In the genomic region with DNA sequence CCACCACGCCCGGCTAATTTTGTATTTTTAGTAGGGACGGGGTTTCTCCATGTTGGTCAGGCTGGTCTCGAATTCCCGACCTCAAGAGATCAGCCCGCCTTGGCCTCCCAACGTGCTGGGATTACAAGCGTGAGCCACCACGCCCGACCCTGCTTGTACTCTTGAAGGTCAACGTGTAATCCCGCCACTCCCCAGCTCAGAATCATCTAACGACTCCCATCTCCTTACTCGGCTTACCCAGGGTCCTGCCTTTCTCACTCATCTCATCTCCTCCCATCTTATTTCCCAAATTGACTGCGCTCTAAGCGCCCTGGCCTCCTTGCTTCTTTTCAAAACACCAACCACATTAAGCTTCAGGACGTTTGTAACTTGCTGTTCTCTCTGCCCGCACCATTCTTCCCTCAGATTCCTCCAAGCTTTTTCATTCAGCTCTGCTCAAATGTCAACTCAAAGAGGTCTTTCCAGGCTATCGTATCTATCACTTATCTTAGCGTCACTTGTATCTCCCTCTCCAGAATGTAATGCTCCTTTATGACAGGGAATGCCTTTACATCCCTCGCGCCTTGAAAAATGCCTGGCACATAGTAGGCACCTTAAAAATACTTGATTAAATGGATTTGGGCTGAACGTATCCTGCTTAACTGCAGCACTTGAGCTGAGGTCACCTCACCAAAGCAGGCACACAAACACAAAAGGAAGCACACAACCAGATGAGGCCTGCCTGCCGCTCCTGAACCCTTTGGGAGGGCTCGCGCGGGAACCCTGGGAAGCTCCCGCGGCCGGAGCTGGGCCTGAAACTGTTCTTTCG, we compare ENCODE assay signal across 8 cellular contexts. TPM values are rescaled to one million over a fixed set of nuclear protein-coding genes. Genes with fewer than 3 reads are reported as not detected.
DNase-seq lines count a peak whose midpoint lies in the region; ATAC-seq and TF ChIP-seq lines count a peak whose summit lies in the region.

No MANE protein-coding gene starts in this region.

- no peaks in the 10 kb centered on the region for H3K27me3 ChIP-seq in BE2C
- H3K27me3 ChIP-seq in skeletal muscle satellite cell (ENCODE audit: control insufficient read depth, insufficient read depth, low read length): peaks cover 3% of the 10 kb centered on the region

- H3K9ac ChIP-seq in skeletal muscle satellite cell (ENCODE audit: low read depth, low read length): peak overlapping the region; percentile 99

- peaks cover 7% of the 10 kb centered on the region for H3K27me3 Mint-ChIP-seq in HFFc6 (ENCODE audit: insufficient read depth)
- H3K27me3 Mint-ChIP-seq in activated T-cell treated with anti-CD3 and anti-CD28 coated beads, Interleukin-2, amount 50 U/mL, for 4 hours (ENCODE audit: low read depth): no peaks in the 10 kb centered on the region

- peaks cover 15% of the 10 kb centered on the region for H3K36me3 Mint-ChIP-seq in HFFc6 (ENCODE audit: low read depth)
- H3K36me3 Mint-ChIP-seq in activated T-cell treated with anti-CD3 and anti-CD28 coated beads, Interleukin-2, amount 50 U/mL, for 4 hours (ENCODE audit: insufficient read depth): peaks cover under 1% of the 10 kb centered on the region

- H3K36me3 ChIP-seq in BE2C (no peaks in the 10 kb centered on the region), skeletal muscle satellite cell (ENCODE audit: insufficient read depth, low read length) (no peaks in the 10 kb centered on the region)

- ATAC-seq in activated T-cell treated with anti-CD3 and anti-CD28 coated beads, Interleukin-2, amount 50 U/mL, for 4 hours: no peak
- ATAC-seq in left ventricle myocardium superior (peak; percentile 28), HG03135 (IDR thresholded peaks at IDR 0.05; ENCODE audit: unreplicated experiment) (no peak)

- peak overlapping the region; percentile 100 for H3K27ac Mint-ChIP-seq in HFFc6

- H3K4me1 ChIP-seq in BE2C (no peaks in the 10 kb centered on the region), skeletal muscle satellite cell (ENCODE audit: control insufficient read depth, insufficient read depth, low read length) (peaks cover 14% of the 10 kb centered on the region)

- no peak for DNase-seq in BE2C
- no peak for DNase-seq in HFFc6
- no peak for DNase-seq in activated T-cell treated with anti-CD3 and anti-CD28 coated beads, Interleukin-2, amount 50 U/mL, for 4 hours
- DNase-seq in left ventricle myocardium superior: peak; percentile 32
- DNase-seq in H4 (ENCODE audit: low spot score): no peak
- DNase-seq in NCI-H1105 treated with DMSO at 0.1 percent for 48 hours (lab: John Stamatoyannopoulos, UW): no peak

- H3K4me1 Mint-ChIP-seq in HFFc6 (ENCODE audit: low read depth): peaks cover 44% of the 10 kb centered on the region
- H3K4me1 Mint-ChIP-seq in activated T-cell treated with anti-CD3 and anti-CD28 coated beads, Interleukin-2, amount 50 U/mL, for 4 hours (ENCODE audit: low read depth): peaks cover 33% of the 10 kb centered on the region

- peak overlapping the region; percentile 95 for H3K4me3 Mint-ChIP-seq in HFFc6
- H3K4me3 Mint-ChIP-seq in activated T-cell treated with anti-CD3 and anti-CD28 coated beads, Interleukin-2, amount 50 U/mL, for 4 hours: peak overlapping the region; percentile 96

- H3K9me3 ChIP-seq in BE2C (no peaks in the 10 kb centered on the region), skeletal muscle satellite cell (replicated peaks; ENCODE audit: low read length) (no peaks in the 10 kb centered on the region)

- intact Hi-C loops in left ventricle myocardium superior (cut with micrococcal nuclease): no loop called here

- peak overlapping the region; percentile 88 for H3K4me2 ChIP-seq in skeletal muscle satellite cell (ENCODE audit: low read length)

- TF ChIP-seq CTCF in BE2C (IDR thresholded peaks at IDR 0.05; ENCODE audit: low read depth, low read length) (no peak), HFFc6 (IDR thresholded peaks at IDR 0.05) (no peak)

- H3K4me3 ChIP-seq in BE2C (ENCODE audit: low read depth, low read length) (peak overlapping the region; percentile 76), skeletal muscle satellite cell (ENCODE audit: low read length) (peak overlapping the region; percentile 90)

- no peaks in the 10 kb centered on the region for H3K9me3 Mint-ChIP-seq in HFFc6
- peaks cover 4% of the 10 kb centered on the region for H3K9me3 Mint-ChIP-seq in activated T-cell treated with anti-CD3 and anti-CD28 coated beads, Interleukin-2, amount 50 U/mL, for 4 hours

RNA-seq across cellular contexts. Expression of a gene that starts 1.4 kb away (rescaled TPM):
- 15.3 TPM for polyA plus RNA-seq in BE2C (2012; ENCODE audit: insufficient read depth, insufficient read length, low read depth)
- total RNA-seq in HFFc6 (2021; fragmentation: NEBNext Ultra II Directional; extraction: Animal tissue kit (Norgen Biotek cat#: 25700)): 10 to 100 TPM; 15.0 to 30.9 (median 28.3) TPM
- 10 to 100 TPM; 71.5 to 79.0 (median 72.5) TPM for total RNA-seq in activated T-cell treated with anti-CD3 and anti-CD28 coated beads, Interleukin-2, amount 50 U/mL, for 4 hours
- 14.1 TPM for total RNA-seq in left ventricle myocardium superior
- total RNA-seq in skeletal muscle satellite cell (2012; rRNA removed): 19.7 and 20.8 TPM in 2 replicates
- 55.4 and 63.2 TPM in 2 replicates for total RNA-seq in H4 (2014; rRNA removed; shearing (Covaris generic))
